Comparison of ENCODE assay signal across 25 cellular contexts in genomic region chr14:99816217-99816616, GRCh38. TPM values are rescaled to one million over a fixed set of nuclear protein-coding genes. Genes with fewer than 3 reads are reported as not detected.
"Had no signal": no experiment of that assay in that cellular context is flagged by ENCODE, and none has a peak within 500 bp of the region (broad histone marks: within the 10 kb centered on the region; RNA-seq: fewer than 3 reads in every experiment).

No MANE protein-coding gene starts in this region.

- H3K9me3 ChIP-seq: colonic mucosa, esophagus muscularis mucosa, mucosa of descending colon, prostate gland, spleen, suprapubic skin, thyroid gland had no signal

- H3K36me3 Mint-ChIP-seq: immature natural killer cell; memory B cell; mesothelial cell of epicardium; naive thymus-derived CD4-positive, alpha-beta T cell; stimulated activated memory B cell treated with anti-CD40 and anti-IgM and Interleukin-4, amounts not matched to agents 10 μg/mL and 1 μg/mL and 100 μg/mL, for 72 hours had no signal

- ATAC-seq: foreskin keratinocyte; left lobe of liver; mucosa of descending colon; naive thymus-derived CD4-positive, alpha-beta T cell; right cardiac atrium; stimulated activated memory B cell treated with anti-CD40 and anti-IgM and Interleukin-4, amounts not matched to agents 10 μg/mL and 1 μg/mL and 100 μg/mL, for 72 hours had no signal

- H3K4me3 ChIP-seq: colonic mucosa, esophagus muscularis mucosa, lung, mucosa of descending colon, neural progenitor cell, prostate gland, skin epidermis, spleen, suprapubic skin, thyroid gland had no signal

- DNase-seq: central memory CD4-positive, alpha-beta T cell; colonic mucosa; effector memory CD4-positive, alpha-beta T cell; foreskin keratinocyte; hypothalamus; immature natural killer cell; mucosa of descending colon; naive thymus-derived CD4-positive, alpha-beta T cell; right cardiac atrium; spleen; stimulated activated CD4-positive, alpha-beta T cell treated with anti-CD3 and anti-CD28 coated beads, Interleukin-4, amount 100 ng/mL, for 4 hours; thyroid gland had no signal

- H3K4me1 Mint-ChIP-seq: immature natural killer cell; memory B cell; stimulated activated memory B cell treated with anti-CD40 and anti-IgM and Interleukin-4, amounts not matched to agents 10 μg/mL and 1 μg/mL and 100 μg/mL, for 72 hours had no signal

- H3K4me1 ChIP-seq: colonic mucosa, foreskin keratinocyte, prostate gland, spleen had no signal

- H3K4me3 Mint-ChIP-seq: dendritic cell treated with granulocyte-macrophage colony-stimulating factor and Interleukin-4, amounts not matched to agents 40 ng/mL and 50 ng/mL, for 4 days; immature natural killer cell; memory B cell; mesothelial cell of epicardium; naive thymus-derived CD4-positive, alpha-beta T cell; nephron; neural progenitor cell; stimulated activated memory B cell treated with anti-CD40 and anti-IgM and Interleukin-4, amounts not matched to agents 10 μg/mL and 1 μg/mL and 100 μg/mL, for 72 hours; stimulated activated naive CD8-positive, alpha-beta T cell treated with anti-CD3 and anti-CD28 coated beads, Interleukin-15, Interleukin-2, amounts not matched to agents 100 ng/mL and 50 ng/mL, for 24 hours had no signal

- H3K4me2 ChIP-seq: neural progenitor cell had no signal

- H3K36me3 ChIP-seq: colonic mucosa, neural progenitor cell, prostate gland, spleen, suprapubic skin, thyroid gland had no signal

- H3K27me3 ChIP-seq: colonic mucosa, esophagus muscularis mucosa, neural progenitor cell, suprapubic skin, thyroid gland had no signal

- H3K27ac ChIP-seq: colonic mucosa, foreskin keratinocyte, neural progenitor cell, prostate gland, skin epidermis, spleen, suprapubic skin, thyroid gland had no signal

- H3K27ac Mint-ChIP-seq: dendritic cell treated with granulocyte-macrophage colony-stimulating factor and Interleukin-4, amounts not matched to agents 40 ng/mL and 50 ng/mL, for 4 days; immature natural killer cell; memory B cell; mesothelial cell of epicardium; naive thymus-derived CD4-positive, alpha-beta T cell; nephron; neural progenitor cell; stimulated activated memory B cell treated with anti-CD40 and anti-IgM and Interleukin-4, amounts not matched to agents 10 μg/mL and 1 μg/mL and 100 μg/mL, for 72 hours; stimulated activated naive CD8-positive, alpha-beta T cell treated with anti-CD3 and anti-CD28 coated beads, Interleukin-15, Interleukin-2, amounts not matched to agents 100 ng/mL and 50 ng/mL, for 24 hours had no signal

- H2AFZ ChIP-seq: neural progenitor cell had no signal

RNA-seq across cellular contexts. Expression of gene EML1, which starts 23.0 kb away (rescaled TPM):
- total RNA-seq: naive thymus-derived CD4-positive, alpha-beta T cell had no signal
